In the genomic region with DNA sequence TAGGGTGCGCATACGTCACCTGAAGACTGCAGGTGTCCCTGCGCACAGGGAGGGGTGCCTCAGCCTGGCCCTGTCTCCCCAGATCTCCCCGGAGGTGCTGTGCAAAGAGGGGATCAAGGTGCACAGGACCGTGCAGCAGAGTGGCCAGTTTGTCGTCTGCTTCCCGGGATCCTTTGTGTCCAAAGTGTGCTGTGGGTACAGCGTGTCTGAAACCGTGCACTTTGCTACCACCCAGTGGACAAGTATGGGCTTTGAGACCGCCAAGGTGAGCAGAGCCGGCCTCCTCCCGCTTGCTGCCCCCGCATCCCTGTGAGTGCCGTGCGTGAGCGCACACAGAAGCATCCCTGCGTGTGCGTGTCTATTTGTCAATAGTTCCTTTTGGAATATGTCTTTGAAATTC, we compare ENCODE assay signal across 13 cellular contexts.
DNase-seq lines count a peak whose midpoint lies in the region; ATAC-seq and TF ChIP-seq lines count a peak whose summit lies in the region.
"Had no signal": no experiment of that assay in that cellular context is flagged by ENCODE, and none has a peak within 500 bp of the region (broad histone marks: within the 10 kb centered on the region; RNA-seq: fewer than 3 reads in every experiment).

No MANE protein-coding gene starts in this region.

- DNase-seq in DND-41 (peak; percentile 22), choroid plexus epithelial cell (ENCODE audit: low read depth) (peak; percentile 39), neural progenitor cell (ENCODE audit: low spot score) (peak; percentile 50), inferior parietal cortex (ENCODE audit: extremely low spot score) (no peak), globus pallidus (ENCODE audit: low spot score) (no peak), GM19240 (ENCODE audit: insufficient read length, low spot score) (no peak)
- DNase-seq in CD8-positive, alpha-beta memory T cell, result no peak
- DNase-seq: NCI-H1930; stimulated activated CD4-positive, alpha-beta T cell treated with anti-CD3 and anti-CD28 coated beads, Interleukin-2, amount 100 ng/mL, for 48 hours had no signal

- H3K27ac Mint-ChIP-seq in neural progenitor cell, result peak overlapping the region; percentile 87
- peak overlapping the region in 4 of 8 donors; percentile 36 to 63 (median 48) for H3K27ac Mint-ChIP-seq in CD8-positive, alpha-beta memory T cell
- H3K27ac Mint-ChIP-seq: activated naive CD4-positive, alpha-beta T cell treated with anti-CD3 and anti-CD28 coated beads, Interleukin-2, amount 50 U/mL, for 24 hours had no signal

- H3K27me3 ChIP-seq in DND-41 (ENCODE audit: insufficient read depth, low read length, poor library complexity) (no peaks in the 10 kb centered on the region), neural progenitor cell (no peaks in the 10 kb centered on the region)
- H3K27me3 ChIP-seq in CD8-positive, alpha-beta memory T cell (ENCODE audit: insufficient read depth, low read length, poor library complexity, severe bottlenecking), result no peaks in the 10 kb centered on the region

- H3K9me3 ChIP-seq in DND-41 (ENCODE audit: insufficient read depth, low read length, severe bottlenecking), result no peaks in the 10 kb centered on the region
- no peaks in the 10 kb centered on the region for H3K9me3 ChIP-seq in neural progenitor cell (ENCODE audit: low read depth)
- H3K9me3 ChIP-seq in CD8-positive, alpha-beta memory T cell (ENCODE audit: low read length), result no peaks in the 10 kb centered on the region
- H3K9me3 ChIP-seq: thoracic aorta had no signal

- peaks cover 2% of the 10 kb centered on the region for H3K27me3 Mint-ChIP-seq in neural progenitor cell (ENCODE audit: insufficient read depth, low read depth)
- H3K27me3 Mint-ChIP-seq in CD8-positive, alpha-beta memory T cell, result peaks cover 0 to 6% of the 10 kb centered on the region in 2 donors
- H3K27me3 Mint-ChIP-seq: activated naive CD4-positive, alpha-beta T cell treated with anti-CD3 and anti-CD28 coated beads, Interleukin-2, amount 50 U/mL, for 24 hours had no signal

- no peak overlapping the region for H2AFZ ChIP-seq in DND-41 (ENCODE audit: low read depth, low read length)
- H2AFZ ChIP-seq in neural progenitor cell (replicated peaks), result no peak overlapping the region

- H3K36me3 ChIP-seq in DND-41 (ENCODE audit: insufficient read depth, low read length) (peaks cover 90% of the 10 kb centered on the region), neural progenitor cell (no peaks in the 10 kb centered on the region)
- peaks cover 33% of the 10 kb centered on the region for H3K36me3 ChIP-seq in CD8-positive, alpha-beta memory T cell (ENCODE audit: insufficient read depth, low read length)

- H3K79me2 ChIP-seq in DND-41 (ENCODE audit: insufficient read depth, low read length) (no peaks in the 10 kb centered on the region), neural progenitor cell (ENCODE audit: low read depth) (no peaks in the 10 kb centered on the region)

- no peaks in the 10 kb centered on the region for H3K9me3 Mint-ChIP-seq in neural progenitor cell
- no peaks in the 10 kb centered on the region for H3K9me3 Mint-ChIP-seq in CD8-positive, alpha-beta memory T cell
- H3K9me3 Mint-ChIP-seq: activated naive CD4-positive, alpha-beta T cell treated with anti-CD3 and anti-CD28 coated beads, Interleukin-2, amount 50 U/mL, for 24 hours had no signal

- ATAC-seq in DND-41 (ENCODE audit: insufficient read depth, low read depth), result 0 out of 3 replicates have a peak, but pooled peaks have one; percentile 47

- H3K27ac ChIP-seq in DND-41 (ENCODE audit: low read length) (no peak overlapping the region), neural progenitor cell (no peak overlapping the region)
- H3K27ac ChIP-seq in CD8-positive, alpha-beta memory T cell (ENCODE audit: low read depth, low read length), result no peak overlapping the region
- H3K27ac ChIP-seq: epithelial cell of prostate, thoracic aorta had no signal

- H4K20me1 ChIP-seq in DND-41 (ENCODE audit: insufficient read depth, low read length) (peaks cover 8% of the 10 kb centered on the region), neural progenitor cell (ENCODE audit: low read depth) (peaks cover 5% of the 10 kb centered on the region)

- H3F3A ChIP-seq in neural progenitor cell (ENCODE audit: low read depth), result no peaks in the 10 kb centered on the region

- H3K36me3 Mint-ChIP-seq in neural progenitor cell, result peaks cover 55% of the 10 kb centered on the region
- peaks cover 0 to 92% (median 28%) of the 10 kb centered on the region in 3 donors for H3K36me3 Mint-ChIP-seq in CD8-positive, alpha-beta memory T cell

- H3K4me1 Mint-ChIP-seq in neural progenitor cell, result peaks cover 2% of the 10 kb centered on the region
- peaks cover 0 to 7% (median 0%) of the 10 kb centered on the region in 3 donors for H3K4me1 Mint-ChIP-seq in CD8-positive, alpha-beta memory T cell

- H3K4me2 ChIP-seq in DND-41 (ENCODE audit: insufficient read depth, low read length) (no peak overlapping the region), neural progenitor cell (no peak overlapping the region)

- H3K4me3 ChIP-seq in DND-41 (ENCODE audit: low read depth in 1 of 2, low read length in 2 of 2) (no peak overlapping the region), choroid plexus epithelial cell (ENCODE audit: low read depth, low read length) (no peak overlapping the region), neural progenitor cell (no peak overlapping the region)
- no peak overlapping the region for H3K4me3 ChIP-seq in CD8-positive, alpha-beta memory T cell (ENCODE audit: low read length)
- H3K4me3 ChIP-seq: thoracic aorta had no signal

- TF ChIP-seq CTCF in DND-41 (IDR thresholded peaks at IDR 0.05; ENCODE audit: borderline replicate concordance, extremely low read depth, low read length, poor library complexity, severe bottlenecking) (peak; percentile 57), LNCAP (IDR thresholded peaks at IDR 0.05) (peak; percentile 21; the same call in 1 of the 2 replicates), choroid plexus epithelial cell (conservative IDR thresholded peaks at IDR 0.05; ENCODE audit: low read depth, low read length) (peak; percentile 37), neural progenitor cell (IDR thresholded peaks at IDR 0.05) (peak; percentile 42)

- H3K4me1 ChIP-seq in DND-41 (ENCODE audit: insufficient read depth, low read length), result no peaks in the 10 kb centered on the region
- H3K4me1 ChIP-seq in neural progenitor cell, result no peaks in the 10 kb centered on the region
- H3K4me1 ChIP-seq in CD8-positive, alpha-beta memory T cell (ENCODE audit: insufficient read depth, low read length), result no peaks in the 10 kb centered on the region

- CTCF ChIA-PET in CD8-positive, alpha-beta memory T cell (lab: Charles Lee), result no interaction called here

- POLR2A ChIA-PET in CD8-positive, alpha-beta memory T cell (lab: Charles Lee), result no interaction called here

- H3K9ac ChIP-seq in DND-41 (ENCODE audit: low read depth, low read length) (no peak overlapping the region), neural progenitor cell (no peak overlapping the region)

- no peak overlapping the region for H3K4me3 Mint-ChIP-seq in neural progenitor cell
- H3K4me3 Mint-ChIP-seq in CD8-positive, alpha-beta memory T cell, result no peak overlapping the region
- H3K4me3 Mint-ChIP-seq: activated naive CD4-positive, alpha-beta T cell treated with anti-CD3 and anti-CD28 coated beads, Interleukin-2, amount 50 U/mL, for 24 hours had no signal

Comparison
In these comparisons a context has a peak if more than half of its experiments do, and no peak if none do; other contexts are left out.
1. DNase-seq: peak in DND-41 (single experiment), choroid plexus epithelial cell (single experiment) and neural progenitor cell (single experiment); none in inferior parietal cortex (single experiment), globus pallidus (single experiment), GM19240 (single experiment) and CD8-positive, alpha-beta memory T cell (0 of 5).
2. Peak in every context shown above with its lines, with median percentiles within 50 percentile points of each other: CTCF ChIP-seq.